9 cellular contexts compared by ENCODE assay signal in genomic region chr12:12684375-12685106, GRCh38. TPM values are rescaled to one million over a fixed set of nuclear protein-coding genes. Genes with fewer than 3 reads are reported as not detected.
DNase-seq lines count a peak whose midpoint lies in the region; ATAC-seq, FAIRE-seq and TF ChIP-seq lines count a peak whose summit lies in the region.
"Had no signal": no experiment of that assay in that cellular context is flagged by ENCODE, and none has a peak within 500 bp of the region (broad histone marks: within the 10 kb centered on the region; RNA-seq: fewer than 3 reads in every experiment).

No MANE protein-coding gene starts in this region.

- H3K4me3 ChIP-seq in adrenal gland: no peak overlapping the region
- no peak overlapping the region for H3K4me3 ChIP-seq in keratinocyte (ENCODE audit: control insufficient read depth in 2 of 3, extremely low read depth in 1 of 3, insufficient read depth in 2 of 3, low read depth in 1 of 3, low read length in 3 of 3)
- no peak overlapping the region for H3K4me3 ChIP-seq in tibial artery
- H3K4me3 ChIP-seq in suprapubic skin: no peak overlapping the region

- intact Hi-C loops in adrenal gland (cut with DNase I) (no loop called here), tibial artery (cut with DNase I; ENCODE audit: low total_unique reads) (no loop called here)

- H3K79me2 ChIP-seq in keratinocyte (ENCODE audit: control insufficient read depth, insufficient read depth, low read length): no peaks in the 10 kb centered on the region

- H3K9me3 ChIP-seq in ES-I3 (ENCODE audit: control insufficient read depth, insufficient read depth, low read length) (no peaks in the 10 kb centered on the region), adrenal gland (replicated peaks in 1 of 3) (no peaks in the 10 kb centered on the region), keratinocyte (ENCODE audit: control insufficient read depth, low read depth, low read length) (no peaks in the 10 kb centered on the region), tibial artery (no peaks in the 10 kb centered on the region), suprapubic skin (no peaks in the 10 kb centered on the region)

- H3K27me3 ChIP-seq in adrenal gland (no peaks in the 10 kb centered on the region), keratinocyte (ENCODE audit: control insufficient read depth, extremely low read depth, insufficient read depth, low read length) (no peaks in the 10 kb centered on the region), tibial artery (peaks cover 0 to 8% of the 10 kb centered on the region in 2 donors), suprapubic skin (no peaks in the 10 kb centered on the region)

- no peak for TF ChIP-seq CTCF in adrenal gland (IDR thresholded peaks at IDR 0.05)
- TF ChIP-seq CTCF in keratinocyte (optimal IDR thresholded peaks at IDR 0.05 in 1 of 3, IDR thresholded peaks at IDR 0.05 in 1 of 3, conservative IDR thresholded peaks at IDR 0.05 in 1 of 3; ENCODE audit: extremely low read depth in 1 of 3, insufficient read depth in 2 of 3, low read length in 3 of 3): no peak
- no peak for TF ChIP-seq CTCF in tibial artery (IDR thresholded peaks at IDR 0.05)
- no peak for TF ChIP-seq CTCF in suprapubic skin (IDR thresholded peaks at IDR 0.05)

- TF ChIP-seq EP300 in suprapubic skin (IDR thresholded peaks at IDR 0.05): no peak

- dilution Hi-C loops in keratinocyte (cut with MboI; ENCODE audit: extremely low pct_ligation_motif_present, low sequenced_read_pairs): no loop called here

- H3K27ac ChIP-seq in adrenal gland (peak overlapping the region in 1 of 5 donors; percentile 58), keratinocyte (ENCODE audit: control insufficient read depth, insufficient read depth, low read length) (no peak overlapping the region), tibial artery (no peak overlapping the region), suprapubic skin (no peak overlapping the region)
- H3K27ac ChIP-seq: epithelial cell of prostate had no signal

- H2AFZ ChIP-seq in keratinocyte (ENCODE audit: control insufficient read depth, low read length): no peak overlapping the region

- DNase-seq in NCI-H146 (lab: John Stamatoyannopoulos, UW) (peak; percentile 66), adrenal gland (peak in 6 of 7 donors; percentile 29 to 75 (median 50)), keratinocyte (ENCODE audit: low read depth, low spot score) (no peak), tibial artery (no peak), suprapubic skin (ENCODE audit: low spot score in 2 of 2) (no peak), dedifferentiated amniotic fluid mesenchymal stem cell (ENCODE audit: extremely low spot score) (no peak)

- H3K4me1 ChIP-seq in ES-I3 (ENCODE audit: insufficient read depth, low read length) (peaks cover 17% of the 10 kb centered on the region), adrenal gland (replicated peaks in 1 of 2) (peaks cover 0 to 4% of the 10 kb centered on the region in 2 donors), keratinocyte (ENCODE audit: control insufficient read depth, extremely low read depth, insufficient read depth, low read length) (no peaks in the 10 kb centered on the region), tibial artery (peaks cover 0 to 10% (median 2%) of the 10 kb centered on the region in 4 donors), suprapubic skin (no peaks in the 10 kb centered on the region)

- TF ChIP-seq POLR2A in adrenal gland (IDR thresholded peaks at IDR 0.05) (no peak), suprapubic skin (IDR thresholded peaks at IDR 0.05) (no peak)

- no peak overlapping the region for H3K4me2 ChIP-seq in keratinocyte (ENCODE audit: control insufficient read depth, extremely low read depth, insufficient read depth, low read depth, low read length)

- peak overlapping the region; percentile 80 for H3K9ac ChIP-seq in ES-I3 (ENCODE audit: low read depth, low read length)
- no peak overlapping the region for H3K9ac ChIP-seq in keratinocyte (ENCODE audit: control insufficient read depth, extremely low read depth, insufficient read depth, low read length)

- H3K9me1 ChIP-seq in keratinocyte (ENCODE audit: control insufficient read depth, extremely low read depth, insufficient read depth, low read length): no peaks in the 10 kb centered on the region

- ATAC-seq in GM19397 (IDR thresholded peaks at IDR 0.05; ENCODE audit: unreplicated experiment): no peak

- H4K20me1 ChIP-seq in keratinocyte (ENCODE audit: control insufficient read depth, extremely low read depth, insufficient read depth, low read length): no peaks in the 10 kb centered on the region

- no peaks in the 10 kb centered on the region for H3K36me3 ChIP-seq in ES-I3 (ENCODE audit: insufficient read depth, low read length)
- H3K36me3 ChIP-seq in adrenal gland (replicated peaks in 1 of 2): no peaks in the 10 kb centered on the region
- no peaks in the 10 kb centered on the region for H3K36me3 ChIP-seq in keratinocyte (ENCODE audit: control insufficient read depth in 2 of 2, extremely low read depth in 1 of 2, insufficient read depth in 2 of 2, low read length in 2 of 2)
- H3K36me3 ChIP-seq in tibial artery: no peaks in the 10 kb centered on the region
- H3K36me3 ChIP-seq in suprapubic skin: no peaks in the 10 kb centered on the region

- WGBS in adrenal gland, 4 donors: 6 to 16% (median 8%) methylated on average over 5 of the region's 5 CpGs
- WGBS in suprapubic skin: 5% methylated on average over 5 of the region's 5 CpGs

- peak; percentile 23 for FAIRE-seq in keratinocyte (lab: Jason Lieb, UNC)

RNA-seq across cellular contexts. Expression of gene GPR19, which starts 11.4 kb away (rescaled TPM):
- total RNA-seq in adrenal gland (1 to 10 TPM in 2 of 8 donors, under 1 TPM in 3, not detected in 3; 0.56 to 1.1 (median 0.68) TPM), suprapubic skin (under 1 TPM in 1 of 4 donors, not detected in 3; 0.42 TPM)
- polyA plus RNA-seq in adrenal gland (1 to 10 TPM in 2 of 3 donors, under 1 TPM in 1; 0.98 to 1.8 (median 1.1) TPM), keratinocyte (0.05 to 0.45 TPM (median 0.17 TPM) in 3 replicates)
- polyA plus RNA-seq in keratinocyte (2011; ENCODE audit: low read depth): not detected
- 0.10 and 0.18 TPM in 2 replicates for polyA plus RNA-seq in keratinocyte (2011; cell fraction: cytosol; rRNA removed)
- polyA plus RNA-seq in keratinocyte (2011; cell fraction: nucleus; rRNA removed): 0.45 TPM in 1 of 2 replicates, not detected in the other
- 0.28 TPM in 1 of 2 replicates, not detected in the other for polyA plus RNA-seq in keratinocyte (2012; ENCODE audit: low replicate concordance)
- polyA minus RNA-seq in keratinocyte: 0.23 to 1.1 TPM in 2 of 3 replicates, not detected in the other
- polyA minus RNA-seq in keratinocyte (2011; cell fraction: cytosol; rRNA and poly(A)+ RNA removed): not detected
- not detected in 2 replicates for polyA minus RNA-seq in keratinocyte (2011; cell fraction: nucleus; rRNA and poly(A)+ RNA removed)

RNA-seq across cellular contexts. Expression of gene CDKN1B, which starts 32.6 kb away (rescaled TPM):
- total RNA-seq in adrenal gland (10 to 100 TPM; 37.9 to 97.8 (median 71.1) TPM), suprapubic skin (10 to 100 TPM; 37.8 to 71.9 (median 46.9) TPM)
- polyA plus RNA-seq in adrenal gland (10 to 100 TPM; 18.2 to 80.3 (median 25.3) TPM), keratinocyte (2.9 to 5.5 TPM (median 5.1 TPM) in 3 replicates)
- 16.5 TPM for polyA plus RNA-seq in keratinocyte (2011; ENCODE audit: low read depth)
- polyA plus RNA-seq in keratinocyte (2011; cell fraction: cytosol; rRNA removed): 1.5 and 2.4 TPM in 2 replicates
- polyA plus RNA-seq in keratinocyte (2011; cell fraction: nucleus; rRNA removed): 3.4 and 4.0 TPM in 2 replicates
- polyA plus RNA-seq in keratinocyte (2012; ENCODE audit: low replicate concordance): 8.1 and 9.2 TPM in 2 replicates
- polyA minus RNA-seq in keratinocyte: 0.89 to 3.2 TPM (median 1.2 TPM) in 3 replicates
- 6.9 TPM for polyA minus RNA-seq in keratinocyte (2011; cell fraction: cytosol; rRNA and poly(A)+ RNA removed)
- 5.5 and 6.0 TPM in 2 replicates for polyA minus RNA-seq in keratinocyte (2011; cell fraction: nucleus; rRNA and poly(A)+ RNA removed)

Comparison
In these comparisons a context has a peak if more than half of its experiments do, and no peak if none do; other contexts are left out.
1. DNase-seq: peak in NCI-H146 (single experiment) and adrenal gland (6 of 7); none in keratinocyte (single experiment), tibial artery (0 of 2), suprapubic skin (0 of 2) and dedifferentiated amniotic fluid mesenchymal stem cell (single experiment).